ENCODE assay signal across 32 cellular contexts in genomic region chr6:132446842-132447241, GRCh38. TPM values are rescaled to one million over a fixed set of nuclear protein-coding genes. Genes with fewer than 3 reads are reported as not detected.
"Had no signal": no experiment of that assay in that cellular context is flagged by ENCODE, and none has a peak within 500 bp of the region (broad histone marks: within the 10 kb centered on the region; RNA-seq: fewer than 3 reads in every experiment).

No MANE protein-coding gene starts in this region.

- ATAC-seq: activated CD8-positive, alpha-beta T cell treated with anti-CD3 and anti-CD28 coated beads for 36 hours; activated naive CD4-positive, alpha-beta T cell treated with anti-CD3 and anti-CD28 coated beads, Interleukin-2, amount 50 U/mL, for 72 hours; body of pancreas; left cardiac atrium; left ventricle myocardium superior; natural killer cell; stimulated activated memory B cell treated with anti-CD40 and anti-IgM and Interleukin-4, amounts not matched to agents 10 μg/mL and 1 μg/mL and 100 μg/mL, for 72 hours; T-helper 17 cell; WTC11 had no signal

- H3K4me3 ChIP-seq: body of pancreas, cardiac muscle cell, coronary artery, dorsolateral prefrontal cortex, ovary, sigmoid colon, stomach, thyroid gland, upper lobe of left lung, vagina had no signal

- H3K4me1 Mint-ChIP-seq: natural killer cell; stimulated activated memory B cell treated with anti-CD40 and anti-IgM and Interleukin-4, amounts not matched to agents 10 μg/mL and 1 μg/mL and 100 μg/mL, for 72 hours; T-helper 17 cell had no signal

- H3K4me1 ChIP-seq: body of pancreas, sigmoid colon, stomach, thyroid gland, upper lobe of left lung, vagina had no signal

- H3K36me3 ChIP-seq: cardiac muscle cell, ovary, sigmoid colon, thyroid gland, vagina had no signal

- DNase-seq: activated CD4-positive, alpha-beta T cell treated with anti-CD3 and anti-CD28 coated beads, Interleukin-2, amount 50 U/mL, for 1 hour; activated CD8-positive, alpha-beta T cell treated with anti-CD3 and anti-CD28 coated beads for 36 hours; activated naive CD4-positive, alpha-beta T cell; activated T-cell treated with anti-CD3 and anti-CD28 coated beads, Interleukin-2, amount 50 U/mL, for 48 hours; anterior cingulate cortex; body of pancreas; dorsolateral prefrontal cortex; effector memory CD4-positive, alpha-beta T cell; head of caudate nucleus; left cardiac atrium; left ventricle myocardium superior; natural killer cell; ovary; sigmoid colon; small intestine; stimulated activated CD4-positive, alpha-beta T cell treated with anti-CD3 and anti-CD28 coated beads, Interleukin-1b, Interleukin-23, amount 100 ng/mL, for 48 hours; stimulated activated CD4-positive, alpha-beta T cell treated with anti-CD3 and anti-CD28 coated beads, Interleukin-4, amount 100 ng/mL, for 4 hours; stimulated activated CD8-positive, alpha-beta memory T cell treated with anti-CD3 and anti-CD28 coated beads, Interleukin-4, amount 100 ng/mL, for 48 hours; stomach; T-helper 17 cell; T1000; thyroid gland; upper lobe of left lung had no signal

- H3K4me3 Mint-ChIP-seq: activated CD8-positive, alpha-beta T cell treated with anti-CD3 and anti-CD28 coated beads for 36 hours; natural killer cell; stimulated activated memory B cell treated with anti-CD40 and anti-IgM and Interleukin-4, amounts not matched to agents 10 μg/mL and 1 μg/mL and 100 μg/mL, for 72 hours; T-helper 17 cell; WTC11 had no signal

- H3K9me3 ChIP-seq: ovary, sigmoid colon, thyroid gland, vagina had no signal

- H3K27me3 Mint-ChIP-seq: activated CD8-positive, alpha-beta T cell treated with anti-CD3 and anti-CD28 coated beads for 36 hours; progenitor cell of endocrine pancreas; stimulated activated memory B cell treated with anti-CD40 and anti-IgM and Interleukin-4, amounts not matched to agents 10 μg/mL and 1 μg/mL and 100 μg/mL, for 72 hours; T-helper 17 cell had no signal

- H3K27me3 ChIP-seq: body of pancreas, cardiac muscle cell, dorsolateral prefrontal cortex, ovary, sigmoid colon, stomach, thyroid gland, upper lobe of left lung, vagina had no signal

- H3K27ac ChIP-seq: body of pancreas, cardiac muscle cell, coronary artery, ovary, sigmoid colon, stomach, thyroid gland, upper lobe of left lung, vagina had no signal

- H3K27ac Mint-ChIP-seq: activated CD8-positive, alpha-beta T cell treated with anti-CD3 and anti-CD28 coated beads for 36 hours; activated naive CD4-positive, alpha-beta T cell treated with anti-CD3 and anti-CD28 coated beads, Interleukin-2, amount 50 U/mL, for 72 hours; activated T-helper 2 cell treated with anti-CD3 and anti-CD28 coated beads, Interferon-gamma antibody, Interleukin-2, Interleukin-4, amounts not matched to agents 10 μg/mL and 5 μg/mL and 100 μg/mL, durations not matched to agents 14 hours and 24 hours and 36 hours; natural killer cell; progenitor cell of endocrine pancreas; stimulated activated memory B cell treated with anti-CD40 and anti-IgM and Interleukin-4, amounts not matched to agents 10 μg/mL and 1 μg/mL and 100 μg/mL, for 72 hours; T-helper 17 cell; WTC11 had no signal

RNA-seq across cellular contexts. Expression of gene MOXD1, which starts 45.6 kb away (rescaled TPM):
- total RNA-seq: activated CD8-positive, alpha-beta T cell treated with anti-CD3 and anti-CD28 coated beads for 36 hours; activated T-helper 2 cell treated with anti-CD3 and anti-CD28 coated beads, Interferon-gamma antibody, Interleukin-2, Interleukin-4, amounts not matched to agents 10 μg/mL and 5 μg/mL and 100 μg/mL, durations not matched to agents 14 hours and 24 hours and 36 hours; endothelial cell of umbilical vein; natural killer cell; T-helper 17 cell had no signal
